ENCODE assay signal across 35 cellular contexts in the genomic region with DNA sequence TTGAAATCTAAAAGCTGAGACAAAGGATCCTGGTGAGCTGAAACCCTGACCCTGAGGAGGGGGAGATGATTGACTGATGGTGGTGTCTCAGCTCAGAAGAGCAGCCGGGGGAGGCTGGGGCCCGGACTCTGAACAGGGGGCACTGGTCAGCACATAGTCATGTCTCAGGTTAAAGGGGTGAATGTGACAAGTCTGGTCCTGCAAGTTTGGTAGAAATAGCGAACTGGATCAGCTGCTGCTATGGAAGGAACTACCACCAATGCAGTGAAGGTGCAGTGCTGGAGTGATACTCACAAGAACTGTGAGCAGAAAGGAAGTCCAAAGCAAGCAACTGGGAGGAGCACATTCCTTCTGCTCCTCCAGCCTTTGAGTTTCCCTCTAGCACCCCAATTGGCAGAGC.
"Had no signal": no experiment of that assay in that cellular context is flagged by ENCODE, and none has a peak within 500 bp of the region (broad histone marks: within the 10 kb centered on the region; RNA-seq: fewer than 3 reads in every experiment).

No MANE protein-coding gene starts in this region.

- H3K36me3 ChIP-seq: ascending aorta had no signal

- H3K27me3 ChIP-seq: ascending aorta had no signal

- H3K36me3 Mint-ChIP-seq: activated CD8-positive, alpha-beta memory T cell treated with anti-CD3 and anti-CD28 coated beads, Interleukin-2, amount 10 ng/mL, durations not matched to agents 7 days and 5 days; activated naive CD4-positive, alpha-beta T cell treated with anti-CD3 and anti-CD28 coated beads, Interleukin-2, amount 10 ng/mL, durations not matched to agents 7 days and 5 days; activated naive CD8-positive, alpha-beta T cell; brain had no signal

- H3K27ac Mint-ChIP-seq: activated CD4-positive, alpha-beta memory T cell treated with anti-CD3 and anti-CD28 coated beads, Interleukin-2, amount 10 ng/mL, durations not matched to agents 7 days and 5 days; activated CD4-positive, alpha-beta T cell treated with anti-CD3 and anti-CD28 coated beads for 36 hours; activated CD4-positive, alpha-beta T cell treated with anti-CD3 and anti-CD28 coated beads, Interleukin-2, amount 10 ng/mL, durations not matched to agents 7 days and 5 days; activated CD8-positive, alpha-beta memory T cell treated with anti-CD3 and anti-CD28 coated beads, Interleukin-2, amount 10 ng/mL, durations not matched to agents 7 days and 5 days; activated CD8-positive, alpha-beta T cell treated with anti-CD3 and anti-CD28 coated beads, Interleukin-2, amount 10 ng/mL, durations not matched to agents 7 days and 5 days; activated naive CD4-positive, alpha-beta T cell treated with anti-CD3 and anti-CD28 coated beads, Interleukin-2, amount 10 ng/mL, durations not matched to agents 7 days and 5 days; activated naive CD4-positive, alpha-beta T cell treated with anti-CD3 and anti-CD28 coated beads, Interleukin-2, amount 50 U/mL, for 24 hours; activated naive CD8-positive, alpha-beta T cell; activated naive CD8-positive, alpha-beta T cell treated with anti-CD3 and anti-CD28 coated beads, Interleukin-2, amount 10 ng/mL, durations not matched to agents 7 days and 5 days; activated naive CD8-positive, alpha-beta T cell treated with anti-CD3 and anti-CD28 coated beads, Interleukin-2, amount 50 U/mL, for 24 hours; activated T-cell treated with anti-CD3 and anti-CD28 coated beads, Interleukin-2, amount 50 U/mL, for 24 hours; activated T-helper 2 cell treated with anti-CD3 and anti-CD28 coated beads, Interferon-gamma antibody, Interleukin-2, Interleukin-4, amounts not matched to agents 10 μg/mL and 5 μg/mL and 100 μg/mL, durations not matched to agents 14 hours and 24 hours and 36 hours; brain; T-helper 1 cell treated with Interleukin-12 subunit alpha and Interleukin-12 subunit beta and Interleukin-4 antibody, amounts not matched to agents 30 μg/mL and 1 μg/mL, for 36 hours; T-helper 2 cell treated with Interferon-gamma antibody and Interleukin-4, amounts not matched to agents 5 μg/mL and 100 μg/mL, for 36 hours had no signal

- H3K27ac ChIP-seq: ascending aorta, VCaP had no signal

- H3K4me3 ChIP-seq: ascending aorta had no signal

- H3K4me3 Mint-ChIP-seq: activated CD4-positive, alpha-beta memory T cell treated with anti-CD3 and anti-CD28 coated beads, Interleukin-2, amount 10 ng/mL, durations not matched to agents 7 days and 5 days; activated CD4-positive, alpha-beta T cell treated with anti-CD3 and anti-CD28 coated beads for 36 hours; activated CD4-positive, alpha-beta T cell treated with anti-CD3 and anti-CD28 coated beads, Interleukin-2, amount 10 ng/mL, durations not matched to agents 7 days and 5 days; activated CD8-positive, alpha-beta memory T cell treated with anti-CD3 and anti-CD28 coated beads, Interleukin-2, amount 10 ng/mL, durations not matched to agents 7 days and 5 days; activated CD8-positive, alpha-beta T cell treated with anti-CD3 and anti-CD28 coated beads, Interleukin-2, amount 10 ng/mL, durations not matched to agents 7 days and 5 days; activated naive CD4-positive, alpha-beta T cell treated with anti-CD3 and anti-CD28 coated beads, Interleukin-2, amount 10 ng/mL, durations not matched to agents 7 days and 5 days; activated naive CD4-positive, alpha-beta T cell treated with anti-CD3 and anti-CD28 coated beads, Interleukin-2, amount 50 U/mL, for 24 hours; activated naive CD8-positive, alpha-beta T cell; activated naive CD8-positive, alpha-beta T cell treated with anti-CD3 and anti-CD28 coated beads, Interleukin-2, amount 10 ng/mL, durations not matched to agents 7 days and 5 days; activated naive CD8-positive, alpha-beta T cell treated with anti-CD3 and anti-CD28 coated beads, Interleukin-2, amount 50 U/mL, for 24 hours; activated T-cell treated with anti-CD3 and anti-CD28 coated beads, Interleukin-2, amount 50 U/mL, for 24 hours; brain; T-helper 1 cell treated with Interleukin-12 subunit alpha and Interleukin-12 subunit beta and Interleukin-4 antibody, amounts not matched to agents 30 μg/mL and 1 μg/mL, for 36 hours; T-helper 2 cell treated with Interferon-gamma antibody and Interleukin-4, amounts not matched to agents 5 μg/mL and 100 μg/mL, for 36 hours had no signal

- H3K9me3 Mint-ChIP-seq: activated naive CD4-positive, alpha-beta T cell treated with anti-CD3 and anti-CD28 coated beads, Interleukin-2, amount 50 U/mL, for 24 hours; activated naive CD8-positive, alpha-beta T cell treated with anti-CD3 and anti-CD28 coated beads, Interleukin-2, amount 10 ng/mL, durations not matched to agents 7 days and 5 days; activated T-helper 2 cell treated with anti-CD3 and anti-CD28 coated beads, Interferon-gamma antibody, Interleukin-2, Interleukin-4, amounts not matched to agents 10 μg/mL and 5 μg/mL and 100 μg/mL, durations not matched to agents 14 hours and 24 hours and 36 hours; T-helper 1 cell treated with Interleukin-12 subunit alpha and Interleukin-12 subunit beta and Interleukin-4 antibody, amounts not matched to agents 30 μg/mL and 1 μg/mL, for 36 hours had no signal

- DNase-seq: activated CD4-positive, alpha-beta memory T cell treated with anti-CD3 and anti-CD28 coated beads, Interleukin-2, amount 10 ng/mL, durations not matched to agents 7 days and 5 days; activated CD4-positive, alpha-beta T cell treated with anti-CD3 and anti-CD28 coated beads for 1 hour; activated CD4-positive, alpha-beta T cell treated with anti-CD3 and anti-CD28 coated beads for 36 hours; activated CD4-positive, alpha-beta T cell treated with anti-CD3 and anti-CD28 coated beads for 48 hours; activated CD4-positive, alpha-beta T cell treated with anti-CD3 and anti-CD28 coated beads, Interleukin-2, amount 10 ng/mL, durations not matched to agents 7 days and 5 days; activated CD4-positive, alpha-beta T cell treated with anti-CD3 and anti-CD28 coated beads, Interleukin-2, amount 50 U/mL, for 48 hours; activated CD4-positive, CD25-positive, alpha-beta regulatory T cell; activated CD8-positive, alpha-beta memory T cell treated with anti-CD3 and anti-CD28 coated beads for 24 hours; activated CD8-positive, alpha-beta memory T cell treated with anti-CD3 and anti-CD28 coated beads, Interleukin-2, amount 10 ng/mL, durations not matched to agents 7 days and 5 days; activated CD8-positive, alpha-beta memory T cell treated with anti-CD3 and anti-CD28 coated beads, Interleukin-2, amount 50 U/mL, for 48 hours; activated CD8-positive, alpha-beta T cell treated with anti-CD3 and anti-CD28 coated beads, Interleukin-2, amount 10 ng/mL, durations not matched to agents 7 days and 5 days; activated effector memory CD4-positive, alpha-beta T cell treated with Interleukin-2 at 50 U/mL for 16 hours; activated gamma-delta T cell; activated naive CD4-positive, alpha-beta T cell treated with anti-CD3 and anti-CD28 coated beads, Interleukin-2, amount 10 ng/mL, durations not matched to agents 7 days and 5 days; activated naive CD4-positive, alpha-beta T cell treated with Interleukin-2 at 50 U/mL for 16 hours; activated naive CD8-positive, alpha-beta T cell treated with anti-CD3 and anti-CD28 coated beads, Interleukin-2, amount 10 ng/mL, durations not matched to agents 7 days and 5 days; activated naive CD8-positive, alpha-beta T cell treated with anti-CD3 and anti-CD28 coated beads, Interleukin-2, amount 50 U/mL, for 24 hours; activated T-cell treated with anti-CD3 and anti-CD28 coated beads, Interleukin-2, amount 50 U/mL, for 24 hours; activated T-cell treated with anti-CD3 and anti-CD28 coated beads, Interleukin-2, amount 50 U/mL, for 48 hours; amygdala; anterior cingulate cortex; central memory CD4-positive, alpha-beta T cell; T-helper 1 cell; T-helper 2 cell; T-helper 9 cell had no signal

- H3K4me1 ChIP-seq: ascending aorta had no signal

- FAIRE-seq: TTC549 had no signal

- H3K27me3 Mint-ChIP-seq: activated CD4-positive, alpha-beta T cell treated with anti-CD3 and anti-CD28 coated beads for 36 hours; activated naive CD4-positive, alpha-beta T cell treated with anti-CD3 and anti-CD28 coated beads, Interleukin-2, amount 50 U/mL, for 24 hours; activated naive CD8-positive, alpha-beta T cell; activated T-cell treated with anti-CD3 and anti-CD28 coated beads, Interleukin-2, amount 50 U/mL, for 24 hours; brain had no signal

- H3K4me1 Mint-ChIP-seq: activated CD4-positive, alpha-beta memory T cell treated with anti-CD3 and anti-CD28 coated beads, Interleukin-2, amount 10 ng/mL, durations not matched to agents 7 days and 5 days; activated CD4-positive, alpha-beta T cell treated with anti-CD3 and anti-CD28 coated beads for 36 hours; activated CD4-positive, alpha-beta T cell treated with anti-CD3 and anti-CD28 coated beads, Interleukin-2, amount 10 ng/mL, durations not matched to agents 7 days and 5 days; activated CD8-positive, alpha-beta memory T cell treated with anti-CD3 and anti-CD28 coated beads, Interleukin-2, amount 10 ng/mL, durations not matched to agents 7 days and 5 days; activated naive CD4-positive, alpha-beta T cell treated with anti-CD3 and anti-CD28 coated beads, Interleukin-2, amount 10 ng/mL, durations not matched to agents 7 days and 5 days; activated naive CD4-positive, alpha-beta T cell treated with anti-CD3 and anti-CD28 coated beads, Interleukin-2, amount 50 U/mL, for 24 hours; activated naive CD8-positive, alpha-beta T cell treated with anti-CD3 and anti-CD28 coated beads, Interleukin-2, amount 10 ng/mL, durations not matched to agents 7 days and 5 days; activated naive CD8-positive, alpha-beta T cell treated with anti-CD3 and anti-CD28 coated beads, Interleukin-2, amount 50 U/mL, for 24 hours; brain had no signal

- ATAC-seq: activated CD4-positive, alpha-beta T cell treated with anti-CD3 and anti-CD28 coated beads for 36 hours; activated CD4-positive, CD25-positive, alpha-beta regulatory T cell treated with anti-CD3 and anti-CD28 coated beads, Interleukin-2, amount 50 U/mL, for 24 hours; activated CD8-positive, alpha-beta memory T cell treated with anti-CD3 and anti-CD28 coated beads, Interleukin-2, amount 10 ng/mL, durations not matched to agents 7 days and 5 days; activated CD8-positive, alpha-beta T cell treated with anti-CD3 and anti-CD28 coated beads, Interleukin-2, amount 10 ng/mL, durations not matched to agents 7 days and 5 days; activated naive CD8-positive, alpha-beta T cell treated with anti-CD3 and anti-CD28 coated beads, Interleukin-2, amount 50 U/mL, for 24 hours had no signal
